ENCODE assay signal across 2 cellular contexts in genomic region chr5:65721775-65722574, GRCh38.
TF ChIP-seq lines count a peak whose summit lies in the region.

Gene NLN, plus strand, starts transcription at chr5:65722205. Its CDS starts 169 bp downstream, at chr5:65722374.
Gene SGTB, minus strand, starts transcription at chr5:65722109. Its CDS starts 1,302 bp downstream, at chr5:65720807.

TF ChIP-seq in IMR-90, 13 proteins besides CTCF, POLR2A, EP300 and RAD21 (continued from another document):
- TF ChIP-seq CEBPB (IDR thresholded peaks at IDR 0.05; ENCODE audit: low read depth, low read length) (no peak), SMC3 (IDR thresholded peaks at IDR 0.05; ENCODE audit: low read depth, low read length) (no peak), RCOR1 (IDR thresholded peaks at IDR 0.05; ENCODE audit: insufficient replicate concordance, low read length) (no peak), NFE2L2 (IDR thresholded peaks at IDR 0.05; ENCODE audit: low read depth, low read length) (no peak), MXI1 (IDR thresholded peaks at IDR 0.05; ENCODE audit: borderline replicate concordance, low read depth, low read length) (peak; percentile 97), RFX5 (IDR thresholded peaks at IDR 0.05; ENCODE audit: low read depth, low read length) (no peak), MAZ (IDR thresholded peaks at IDR 0.05; ENCODE audit: borderline replicate concordance, low read depth, low read length) (peak; percentile 49; the same call in 1 of the 2 replicates), ELK1 (IDR thresholded peaks at IDR 0.05; ENCODE audit: borderline replicate concordance, low read depth, low read length) (no peak), FOS (IDR thresholded peaks at IDR 0.05; ENCODE audit: low read depth, low read length) (no peak), MAFK (IDR thresholded peaks at IDR 0.05; ENCODE audit: low read depth, low read length) (no peak)
TF ChIP-seq in IMR-90: peak in this region for 4.

TF ChIP-seq in neural cell, 6 proteins besides CTCF, POLR2A, EP300 and RAD21 (continued from another document):
- peak; percentile 12 for TF ChIP-seq REST (IDR thresholded peaks at IDR 0.05; ENCODE audit: borderline replicate concordance)
- TF ChIP-seq POLR2AphosphoS5 (IDR thresholded peaks at IDR 0.05), result no peak
- TF ChIP-seq SMC3 (conservative IDR thresholded peaks at IDR 0.05; ENCODE audit: poor library complexity), result no peak
